In the genomic region with DNA sequence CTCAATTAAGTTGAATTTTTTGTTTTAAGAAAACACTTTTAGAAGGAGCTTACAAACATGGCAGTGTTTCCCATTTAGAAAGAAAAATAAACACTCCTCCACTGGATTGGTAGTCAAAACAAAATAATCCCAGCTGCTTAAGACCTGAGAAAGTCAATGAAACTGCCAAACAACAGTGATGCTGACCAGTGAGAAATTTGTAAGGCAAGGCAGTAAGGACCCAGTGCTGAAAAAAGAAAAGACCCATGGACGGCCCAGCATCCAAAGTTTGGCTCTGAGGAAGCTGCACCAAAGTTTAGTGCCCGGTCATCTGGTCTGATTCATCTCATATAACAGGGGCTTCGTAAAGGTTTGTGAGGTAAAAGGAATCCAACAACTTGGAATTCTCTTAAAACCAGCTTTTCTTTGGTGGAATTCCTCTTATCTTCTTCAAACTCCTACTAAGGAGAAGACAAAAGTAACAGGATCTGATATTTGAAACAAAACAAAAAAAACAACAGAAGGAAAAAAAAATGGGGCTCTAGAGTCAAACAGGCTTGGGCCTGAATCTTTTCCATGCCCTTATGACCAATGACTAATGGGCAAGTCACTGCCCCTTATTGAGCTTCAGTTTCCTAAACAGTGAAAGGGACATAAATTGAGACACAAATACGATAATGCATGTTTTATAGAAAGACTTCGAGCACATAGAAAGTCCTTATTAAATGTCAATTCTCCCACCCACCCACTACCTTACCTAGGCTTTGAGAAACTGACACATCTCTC, we compare ENCODE assay signal across 20 cellular contexts.
A peak's percentile ranks its signal among the peaks of the same experiment; 100 is the strongest.
DNase-seq lines count a peak whose midpoint lies in the region; ATAC-seq, FAIRE-seq and TF ChIP-seq lines count a peak whose summit lies in the region.
"Had no signal": no experiment of that assay in that cellular context is flagged by ENCODE, and none has a peak within 500 bp of the region (broad histone marks: within the 10 kb centered on the region; RNA-seq: fewer than 3 reads in every experiment).

No MANE protein-coding gene starts in this region.

- H3K36me3 ChIP-seq in fibroblast of lung (ENCODE audit: control insufficient read depth, insufficient read depth, low read length): no peaks in the 10 kb centered on the region
- H3K36me3 ChIP-seq: adrenal gland, neutrophil, right lobe of liver, suprapubic skin had no signal

- no peak for ATAC-seq in GM19023 (IDR thresholded peaks at IDR 0.05; ENCODE audit: unreplicated experiment)
- ATAC-seq: activated CD8-positive, alpha-beta T cell treated with anti-CD3 and anti-CD28 coated beads for 36 hours; right lobe of liver had no signal

- no peaks in the 10 kb centered on the region for H3K79me2 ChIP-seq in fibroblast of lung (ENCODE audit: control insufficient read depth, insufficient read depth, low read length)

- no peak for FAIRE-seq in D721Med (lab: Jason Lieb, UNC)

- intact Hi-C loops in posterior cingulate gyrus (cut with DNase I): no loop called here

- no peak overlapping the region for H3K4me3 ChIP-seq in fibroblast of lung (replicated peaks in 1 of 4; ENCODE audit: control extremely low read depth in 1 of 4, insufficient read depth in 1 of 4, low read depth in 3 of 4, low read length in 4 of 4)
- H3K4me3 ChIP-seq: adrenal gland, right lobe of liver, suprapubic skin had no signal

- CTCF ChIA-PET in RWPE1 (lab: Yijun Ruan, JAX): interaction anchor here (0.6 to 0.7 kb wide), 3 partner anchors 46 to 353 kb away, joined by 3 to 5 read pairs (median 3); no protein-coding TSS in a partner anchor

- H3K4me1 ChIP-seq in fibroblast of lung (ENCODE audit: control insufficient read depth, extremely low read depth, insufficient read depth, low read length): peaks cover 3% of the 10 kb centered on the region
- H3K4me1 ChIP-seq: adrenal gland, right lobe of liver had no signal

- H3K27me3 ChIP-seq in fibroblast of lung (ENCODE audit: control insufficient read depth, insufficient read depth, low read length): no peaks in the 10 kb centered on the region
- H3K27me3 ChIP-seq: adrenal gland, right lobe of liver had no signal

- no peak overlapping the region for H3K9ac ChIP-seq in fibroblast of lung (ENCODE audit: insufficient read depth, low read length)

- H3K4me2 ChIP-seq in fibroblast of lung (ENCODE audit: extremely low read depth, insufficient read depth, low read length): no peak overlapping the region

- DNase-seq in EL (peak; percentile 12), RWPE1 (ENCODE audit: low spot score) (peak; percentile 37), fibroblast of lung (ENCODE audit: low read depth in 2 of 2) (peak; percentile 44 to 68), osteocyte (ENCODE audit: extremely low spot score, unreplicated experiment) (no peak), D721Med (ENCODE audit: insufficient read length, low spot score) (no peak), NCI-H1105 treated with DMSO at 0.1 percent for 48 hours (lab: John Stamatoyannopoulos, UW) (no peak), posterior cingulate gyrus (no peak)
- DNase-seq: activated CD8-positive, alpha-beta T cell treated with anti-CD3 and anti-CD28 coated beads for 36 hours; adrenal gland; kidney glomerular epithelial cell; midbrain; NCI-H1048; NCI-H2107; NCI-H526; OCI-M1; right lobe of liver; stimulated activated CD4-positive, alpha-beta T cell treated with anti-CD3 and anti-CD28 coated beads, Interleukin-2, amount 100 ng/mL, for 48 hours had no signal

- H3K27me3 Mint-ChIP-seq in osteocyte (ENCODE audit: unreplicated experiment): no peaks in the 10 kb centered on the region

- no peaks in the 10 kb centered on the region for H3K9me3 Mint-ChIP-seq in osteocyte (ENCODE audit: unreplicated experiment)
- H3K9me3 Mint-ChIP-seq: activated CD8-positive, alpha-beta T cell treated with anti-CD3 and anti-CD28 coated beads for 36 hours had no signal

- no peaks in the 10 kb centered on the region for H3K36me3 Mint-ChIP-seq in osteocyte (ENCODE audit: unreplicated experiment)

- H2AFZ ChIP-seq in fibroblast of lung (ENCODE audit: low read length): no peak overlapping the region

- H3K27ac ChIP-seq in RWPE1 (no peak overlapping the region), fibroblast of lung (ENCODE audit: insufficient read depth, low read length) (peak overlapping the region; percentile 40)
- H3K27ac ChIP-seq: adrenal gland, neutrophil, right lobe of liver, suprapubic skin had no signal

- TF ChIP-seq CTCF in RWPE1 (conservative IDR thresholded peaks at IDR 0.05; ENCODE audit: low read depth) (no peak), fibroblast of lung (conservative IDR thresholded peaks at IDR 0.05 in 1 of 2, IDR thresholded peaks at IDR 0.05 in 1 of 2; ENCODE audit: low read depth in 1 of 2, low read length in 2 of 2) (no peak), osteocyte (IDR thresholded peaks at IDR 0.05) (no peak), D721Med (IDR thresholded peaks at IDR 0.05; ENCODE audit: insufficient read depth, missing control alignments) (no peak)

- no peaks in the 10 kb centered on the region for H3K9me3 ChIP-seq in fibroblast of lung (ENCODE audit: control insufficient read depth, insufficient read depth, low read depth, low read length)
- H3K9me3 ChIP-seq: adrenal gland, neutrophil, right lobe of liver, suprapubic skin had no signal

- peak overlapping the region; percentile 87 for H3K27ac Mint-ChIP-seq in osteocyte (ENCODE audit: unreplicated experiment)
- H3K27ac Mint-ChIP-seq: activated CD8-positive, alpha-beta T cell treated with anti-CD3 and anti-CD28 coated beads for 36 hours had no signal

- H3K4me3 Mint-ChIP-seq in osteocyte (ENCODE audit: unreplicated experiment): no peak overlapping the region
- H3K4me3 Mint-ChIP-seq: activated CD8-positive, alpha-beta T cell treated with anti-CD3 and anti-CD28 coated beads for 36 hours had no signal

- no peaks in the 10 kb centered on the region for H4K20me1 ChIP-seq in fibroblast of lung (ENCODE audit: control insufficient read depth, extremely low read depth, insufficient read depth, low read length)

- H3K4me1 Mint-ChIP-seq in osteocyte (ENCODE audit: unreplicated experiment): peaks cover 73% of the 10 kb centered on the region

- POLR2A ChIA-PET in RWPE1 (lab: Yijun Ruan, JAX; ENCODE audit: low non-redundant PET): no interaction called here

Comparison
In these comparisons a context has a peak if more than half of its experiments do, and no peak if none do; other contexts are left out.
1. DNase-seq: peak in EL (single experiment), RWPE1 (single experiment) and fibroblast of lung (2 of 2); none in osteocyte (single experiment), D721Med (single experiment), NCI-H1105 treated with DMSO at 0.1 percent for 48 hours (single experiment) and posterior cingulate gyrus (0 of 10).